In the genomic region with DNA sequence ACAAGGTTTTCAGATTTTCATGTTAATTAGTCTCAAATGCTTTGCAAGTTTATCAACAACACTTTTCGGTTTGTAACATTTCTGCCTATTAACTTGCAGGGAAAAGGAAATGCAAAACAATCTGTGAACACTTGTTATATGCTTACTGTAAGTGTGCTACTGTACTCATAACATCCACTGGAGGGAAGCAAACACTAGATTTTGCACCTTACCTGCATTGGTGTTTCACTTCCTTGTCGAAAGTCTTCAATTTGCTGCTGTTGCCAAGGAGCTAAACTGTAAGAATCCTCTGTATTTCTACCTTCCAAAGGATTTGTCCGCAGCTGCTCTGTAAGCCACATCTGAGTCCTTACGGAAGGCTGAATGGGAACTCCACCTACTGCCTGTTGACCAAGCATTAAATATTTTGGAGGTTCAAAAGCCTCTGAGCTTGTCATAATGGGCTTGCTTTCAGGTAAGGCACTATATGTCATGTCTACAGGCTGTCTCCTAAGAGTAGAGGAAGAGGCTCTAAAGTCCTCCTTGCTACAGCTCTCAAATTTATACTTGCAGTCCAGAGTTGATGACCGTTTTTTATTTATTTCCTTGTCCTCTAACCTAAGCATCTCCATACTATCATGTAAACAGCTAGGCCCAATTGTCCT, we compare ENCODE assay signal across 7 cellular contexts.
DNase-seq lines count a peak whose midpoint lies in the region; ATAC-seq and TF ChIP-seq lines count a peak whose summit lies in the region.

No MANE protein-coding gene starts in this region.

- H3K27me3 ChIP-seq in DND-41 (ENCODE audit: insufficient read depth, low read length, poor library complexity) (no peaks in the 10 kb centered on the region), brain microvascular endothelial cell (replicated peaks) (no peaks in the 10 kb centered on the region)

- H3K27ac Mint-ChIP-seq in nephron, result no peak overlapping the region

- TF ChIP-seq CTCF in DND-41 (IDR thresholded peaks at IDR 0.05; ENCODE audit: borderline replicate concordance, extremely low read depth, low read length, poor library complexity, severe bottlenecking), result peak; percentile 75
- peak; percentile 45 for TF ChIP-seq CTCF in brain microvascular endothelial cell (IDR thresholded peaks at IDR 0.05; ENCODE audit: low read depth, low read length, missing control alignments)
- TF ChIP-seq CTCF in nephron (IDR thresholded peaks at IDR 0.05; ENCODE audit: unreplicated experiment in 3 of 3), result peak; percentile 57 to 59 (median 57)

- no peak overlapping the region for H3K4me3 Mint-ChIP-seq in nephron

- peaks cover 13% of the 10 kb centered on the region for H3K4me1 Mint-ChIP-seq in nephron

- no peak overlapping the region for H3K4me2 ChIP-seq in DND-41 (ENCODE audit: insufficient read depth, low read length)

- peaks cover 3% of the 10 kb centered on the region; the same call in 1 of the 2 replicates for H4K20me1 ChIP-seq in DND-41 (ENCODE audit: insufficient read depth, low read length)

- H3K36me3 ChIP-seq in DND-41 (ENCODE audit: insufficient read depth, low read length) (peaks cover 20% of the 10 kb centered on the region), brain microvascular endothelial cell (replicated peaks) (no peaks in the 10 kb centered on the region)

- peaks cover 45% of the 10 kb centered on the region for H3K79me2 ChIP-seq in DND-41 (ENCODE audit: insufficient read depth, low read length)

- H3K27me3 Mint-ChIP-seq in nephron (ENCODE audit: low read depth), result no peaks in the 10 kb centered on the region

- H3K9me3 ChIP-seq in DND-41 (ENCODE audit: insufficient read depth, low read length, severe bottlenecking), result no peaks in the 10 kb centered on the region

- DNase-seq in DND-41, result peak; percentile 17
- peak; percentile 41 for DNase-seq in NCI-H2171 (lab: John Stamatoyannopoulos, UW)
- DNase-seq in brain microvascular endothelial cell, result no peak
- DNase-seq in foreskin melanocyte, result no peak

- H3K4me3 ChIP-seq in DND-41 (ENCODE audit: low read depth in 1 of 2, low read length in 2 of 2) (no peak overlapping the region), brain microvascular endothelial cell (ENCODE audit: low read depth, low read length) (no peak overlapping the region)

- H3K27ac ChIP-seq in DND-41 (ENCODE audit: low read length) (no peak overlapping the region), brain microvascular endothelial cell (no peak overlapping the region)

- peaks cover under 1% of the 10 kb centered on the region; the same call in 1 of the 2 replicates for H3K4me1 ChIP-seq in DND-41 (ENCODE audit: insufficient read depth, low read length)

- no peak overlapping the region for H2AFZ ChIP-seq in DND-41 (ENCODE audit: low read depth, low read length)

- no peaks in the 10 kb centered on the region for H3K36me3 Mint-ChIP-seq in nephron (ENCODE audit: low read depth)

- H3K9ac ChIP-seq in DND-41 (ENCODE audit: low read depth, low read length), result no peak overlapping the region

- in situ Hi-C loops in brain microvascular endothelial cell (cut with HindIII; ENCODE audit: low pct_ligation_motif_present, low sequenced_read_pairs), result no loop called here

- ATAC-seq in DND-41 (ENCODE audit: insufficient read depth, low read depth) (peak; percentile 83), GM18909 (IDR thresholded peaks at IDR 0.05; ENCODE audit: poor library complexity, unreplicated experiment) (peak; percentile 98), HG03045 (IDR thresholded peaks at IDR 0.05; ENCODE audit: unreplicated experiment) (peak; percentile 98)

- no peaks in the 10 kb centered on the region for H3K9me3 Mint-ChIP-seq in nephron

Comparison
In these comparisons a context has a peak if more than half of its experiments do, and no peak if none do; other contexts are left out.
1. DNase-seq: peak in DND-41 (single experiment) and NCI-H2171 (single experiment); none in brain microvascular endothelial cell (single experiment) and foreskin melanocyte (single experiment).
2. Peak in every context shown above with its lines, with median percentiles within 50 percentile points of each other: ATAC-seq and CTCF ChIP-seq.